19 cellular contexts compared by ENCODE assay signal in genomic region chr9:101312661-101313060, GRCh38.
DNase-seq lines count a peak whose midpoint lies in the region; ATAC-seq, FAIRE-seq and TF ChIP-seq lines count a peak whose summit lies in the region.
"Had no signal": no experiment of that assay in that cellular context is flagged by ENCODE, and none has a peak within 500 bp of the region (broad histone marks: within the 10 kb centered on the region; RNA-seq: fewer than 3 reads in every experiment).

No MANE protein-coding gene starts in this region.

- H3K36me3 Mint-ChIP-seq in nephron progenitor cell (ENCODE audit: low read depth) = no peaks in the 10 kb centered on the region

- no peak overlapping the region for H3K4me2 ChIP-seq in HepG2 (ENCODE audit: low read depth, low read length)
- H3K4me2 ChIP-seq: GM23338 had no signal

- no peaks in the 10 kb centered on the region for H4K20me1 ChIP-seq in HepG2 (ENCODE audit: insufficient read depth, low read length)

- FAIRE-seq in bronchial epithelial cell (lab: Jason Lieb, UNC) = peak; percentile 75
- no peak for FAIRE-seq in HepG2 (lab: Jason Lieb, UNC)
- FAIRE-seq: A204.1, D721Med, G401.6, GM12891, GM19239 had no signal

- H3K27ac ChIP-seq in HepG2 (ENCODE audit: extremely low read length, insufficient read depth, low read length) = peak overlapping the region; percentile 27
- H3K27ac ChIP-seq: C4-2B, HL-60 had no signal

- in situ Hi-C loops in HepG2 (cut with HindIII; ENCODE audit: extremely low pct_ligation_motif_present, low pct_unique_long_range_greater_than_20kb) = no loop called here

- H3K36me3 ChIP-seq in bronchial epithelial cell (ENCODE audit: control insufficient read depth, insufficient read depth, low read length) = no peaks in the 10 kb centered on the region
- peaks cover 0 to 3% of the 10 kb centered on the region in 2 experiments; a peak in 4 of 5 replicates for H3K36me3 ChIP-seq in HepG2 (replicated peaks in 1 of 2; ENCODE audit: control insufficient read depth in 1 of 2, insufficient read depth in 2 of 2, low read length in 2 of 2)

- H3K9me3 ChIP-seq in HepG2 (ENCODE audit: low read length) = no peaks in the 10 kb centered on the region
- H3K9me3 ChIP-seq: Caco-2 had no signal

- H3K4me1 Mint-ChIP-seq in nephron progenitor cell = no peaks in the 10 kb centered on the region
- H3K4me1 Mint-ChIP-seq: GM23338 had no signal

- H3K79me2 ChIP-seq in HepG2 (ENCODE audit: insufficient read depth, low read length) = no peaks in the 10 kb centered on the region

- no peak overlapping the region for H2AFZ ChIP-seq in HepG2 (ENCODE audit: low read length)
- H2AFZ ChIP-seq: GM23338 had no signal

- 95% methylated on average over 8 of the region's 8 CpGs for WGBS in HepG2 (ENCODE audit: low lambda C conversion rate)

- no TSS peak for BruUV-seq in HepG2 (replicated peaks; lab: Mats Ljungman, UMichigan)

- TF ChIP-seq EP300 in HepG2 (IDR thresholded peaks at IDR 0.05; ENCODE audit: low read depth in 2 of 2, low read length in 2 of 2) (no peak), HepG2 (CRISPR knock-in tag; IDR thresholded peaks at IDR 0.05; ENCODE audit: borderline replicate concordance) (no peak)

- TF ChIP-seq CTCF in bronchial epithelial cell (IDR thresholded peaks at IDR 0.05; ENCODE audit: insufficient read depth, low read length, severe bottlenecking) = no peak
- no peak for TF ChIP-seq CTCF in HepG2 (CRISPR knock-in tag; IDR thresholded peaks at IDR 0.05)
- TF ChIP-seq CTCF in nephron progenitor cell (IDR thresholded peaks at IDR 0.05) = no peak

- TF ChIP-seq RAD21 in HepG2 (CRISPR knock-in tag; IDR thresholded peaks at IDR 0.05) = no peak

- DNase-seq in bronchial epithelial cell (ENCODE audit: low read depth) (peak; percentile 45), HepG2 (ENCODE audit: low spot score) (no peak), nephron progenitor cell (no peak)
- DNase-seq: AML-193; Caco-2; CD4-positive, alpha-beta T cell; HCEC 1CT; IMR-90 had no signal

- no peak for ATAC-seq in HepG2
- ATAC-seq in HG03095 (IDR thresholded peaks at IDR 0.05; ENCODE audit: unreplicated experiment) = no peak
- no peak for ATAC-seq in GM21737 (IDR thresholded peaks at IDR 0.05; ENCODE audit: unreplicated experiment)
- no peak for ATAC-seq in GM19324 (IDR thresholded peaks at IDR 0.05; ENCODE audit: low FRiP score, unreplicated experiment)
- ATAC-seq: GM23338 had no signal

- CTCF ChIA-PET in HepG2 (lab: Yijun Ruan, JAX; ENCODE audit: low intra/inter-chr PET ratio, low total read pairs) = interaction anchor here (2.0 to 3.0 kb wide), 5 partner anchors 75 to 711 kb away, joined by 12 to 40 read pairs (median 33); no protein-coding TSS in a partner anchor

- H3K27me3 ChIP-seq in bronchial epithelial cell (ENCODE audit: control insufficient read depth, insufficient read depth, low read length) (no peaks in the 10 kb centered on the region), HepG2 (ENCODE audit: control insufficient read depth in 1 of 2, insufficient read depth in 2 of 2, low read length in 2 of 2) (no peaks in the 10 kb centered on the region)

- POLR2A ChIA-PET in HepG2 (lab: Yijun Ruan, JAX) = interaction anchor here (1.3 kb wide), 3 partner anchors 14 to 711 kb away, joined by 5 to 10 read pairs (median 9); partner anchors contain the start of genes MRPL50 and ZNF189

- H3K9ac ChIP-seq in HepG2 (ENCODE audit: insufficient read depth, low read depth, low read length) = no peak overlapping the region

- H3K4me3 Mint-ChIP-seq in nephron progenitor cell = no peak overlapping the region
- H3K4me3 Mint-ChIP-seq: CD4-positive, alpha-beta T cell; GM23338 had no signal

- H3K4me3 ChIP-seq in bronchial epithelial cell (ENCODE audit: low read depth, low read length) = no peak overlapping the region
- H3K4me3 ChIP-seq in HepG2 (replicated peaks in 1 of 3; ENCODE audit: insufficient read depth in 1 of 3, low read depth in 2 of 3, low read length in 3 of 3) = no peak overlapping the region
- H3K4me3 ChIP-seq: GM23338 had no signal

- TF ChIP-seq POLR2A in HepG2 (IDR thresholded peaks at IDR 0.05; ENCODE audit: insufficient read depth in 1 of 2, low read depth in 2 of 2, low read length in 2 of 2) = no peak

- H3K27me3 Mint-ChIP-seq in nephron progenitor cell (ENCODE audit: low read depth, poor library complexity) = peaks cover 5% of the 10 kb centered on the region

- H3K27ac Mint-ChIP-seq in nephron progenitor cell = peak overlapping the region; percentile 41
- H3K27ac Mint-ChIP-seq: CD4-positive, alpha-beta T cell; GM23338 had no signal

- peaks cover 63% of the 10 kb centered on the region for H3K4me1 ChIP-seq in HepG2 (ENCODE audit: insufficient read depth, low read length)

- intact Hi-C loops in HepG2 (cut with micrococcal nuclease; ENCODE audit: unreplicated experiment) = loop anchor here (10.0 kb wide), 1 partner anchor 222 kb away; the partner anchor contains the start of gene RNF20

- H3K9me3 Mint-ChIP-seq in nephron progenitor cell = no peaks in the 10 kb centered on the region
- H3K9me3 Mint-ChIP-seq: CD4-positive, alpha-beta T cell; GM23338 had no signal

TF ChIP-seq in HepG2, 621 proteins besides CTCF, POLR2A, EP300 and RAD21 (continues in another document):
- TF ChIP-seq CCAR2 (optimal IDR thresholded peaks at IDR 0.05; ENCODE audit: low read depth, low read length) (no peak), ZNF260 (CRISPR knock-in tag; IDR thresholded peaks at IDR 0.05; ENCODE audit: borderline replicate concordance, low read depth) (no peak), TP53 (CRISPR knock-in tag; conservative IDR thresholded peaks at IDR 0.05) (no peak), MLX (CRISPR knock-in tag; IDR thresholded peaks at IDR 0.05) (no peak), ZBTB38 (CRISPR knock-in tag; IDR thresholded peaks at IDR 0.05) (no peak), SP2 (CRISPR knock-in tag; IDR thresholded peaks at IDR 0.05) (no peak), MEF2D (CRISPR knock-in tag; IDR thresholded peaks at IDR 0.05) (no peak), ZNF317 (CRISPR knock-in tag; IDR thresholded peaks at IDR 0.05) (no peak), ZBTB40 (IDR thresholded peaks at IDR 0.05) (no peak), ZBTB40 (CRISPR knock-in tag; IDR thresholded peaks at IDR 0.05) (no peak), PPARG (CRISPR knock-in tag; conservative IDR thresholded peaks at IDR 0.05) (no peak)
